In the genomic region with DNA sequence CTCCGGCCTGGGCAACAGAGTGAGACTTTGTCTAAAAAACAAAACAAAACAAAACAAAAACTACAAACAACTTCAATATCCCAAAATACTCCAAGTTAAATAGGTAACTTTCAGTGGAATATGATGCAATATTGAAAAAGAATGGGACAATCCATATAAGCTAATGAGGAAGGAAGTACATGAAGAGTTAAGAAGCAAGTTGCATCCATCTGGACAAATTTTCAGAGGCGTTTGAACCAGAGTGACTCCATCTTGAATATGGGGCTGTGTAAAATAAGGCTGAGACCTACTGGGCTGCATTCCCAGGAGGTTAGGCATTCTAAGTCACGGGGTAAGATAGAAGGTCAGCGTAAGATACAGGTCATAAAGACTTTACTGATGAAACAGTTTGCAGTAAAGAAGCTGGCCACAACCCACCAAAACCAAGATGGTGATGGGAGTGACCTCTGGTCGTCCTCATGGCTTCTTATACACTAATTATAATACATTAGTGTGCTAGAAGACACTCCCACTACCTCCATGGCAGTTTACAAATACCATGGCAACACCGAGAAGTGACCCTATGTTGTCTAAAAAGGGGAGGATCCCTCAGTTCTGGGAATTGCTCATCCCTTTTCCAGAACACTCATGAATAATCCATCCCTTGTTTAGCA, we compare ENCODE assay signal across 23 cellular contexts. TPM values are rescaled to one million over a fixed set of nuclear protein-coding genes. Genes with fewer than 3 reads are reported as not detected.
DNase-seq lines count a peak whose midpoint lies in the region; ATAC-seq, FAIRE-seq and TF ChIP-seq lines count a peak whose summit lies in the region.
"Had no signal": no experiment of that assay in that cellular context is flagged by ENCODE, and none has a peak within 500 bp of the region (broad histone marks: within the 10 kb centered on the region; RNA-seq: fewer than 3 reads in every experiment).

No MANE protein-coding gene starts in this region.

- TF ChIP-seq POLR2A in HepG2 (IDR thresholded peaks at IDR 0.05; ENCODE audit: insufficient read depth in 1 of 2, low read depth in 2 of 2, low read length in 2 of 2): no peak
- TF ChIP-seq POLR2A in right lobe of liver (IDR thresholded peaks at IDR 0.05): no peak

- peaks cover 29% of the 10 kb centered on the region for H3K4me1 ChIP-seq in HepG2 (ENCODE audit: insufficient read depth, low read length)
- H3K4me1 ChIP-seq in right lobe of liver: peaks cover 0 to 9% (median 3%) of the 10 kb centered on the region in 4 donors
- H3K4me1 ChIP-seq in mesendoderm (ENCODE audit: control insufficient read depth, low read depth, low read length): peaks cover 14% of the 10 kb centered on the region

- no peak for TF ChIP-seq CTCF in HepG2 (CRISPR knock-in tag; IDR thresholded peaks at IDR 0.05)
- TF ChIP-seq CTCF in right lobe of liver (IDR thresholded peaks at IDR 0.05): no peak
- no peak for TF ChIP-seq CTCF in WTC11 (IDR thresholded peaks at IDR 0.05)

- H3K79me2 ChIP-seq in HepG2 (ENCODE audit: insufficient read depth, low read length) (no peaks in the 10 kb centered on the region), mesendoderm (ENCODE audit: control insufficient read depth, insufficient read depth, low read length) (no peaks in the 10 kb centered on the region)

- peak overlapping the region; percentile 57 for H3K4ac ChIP-seq in mesendoderm (ENCODE audit: low read depth, low read length)

- POLR2A ChIA-PET in HepG2 (lab: Yijun Ruan, JAX) (interaction anchor here (0.6 kb wide), 1 partner anchor 120 kb away, joined by 3 read pairs; no protein-coding TSS in a partner anchor), WTC11 (lab: Charles Lee) (no interaction called here)

- H3K18ac ChIP-seq in mesendoderm (ENCODE audit: low read length): peak overlapping the region; percentile 19

- no peak overlapping the region for H2BK5ac ChIP-seq in mesendoderm (ENCODE audit: low read length)

- CTCF ChIA-PET in HepG2 (lab: Yijun Ruan, JAX; ENCODE audit: low intra/inter-chr PET ratio, low total read pairs): no interaction called here
- CTCF ChIA-PET in WTC11 (lab: Charles Lee): interaction anchor here (1.0 to 7.5 kb wide), 2 partner anchors 80 to 238 kb away, joined by 4 to 87 read pairs; a partner anchor contains a TSS

- H3K27ac Mint-ChIP-seq in WTC11: peak overlapping the region; percentile 45; the same call in 1 of the 2 replicates

- H3K4me3 ChIP-seq in HepG2 (replicated peaks in 1 of 3; ENCODE audit: insufficient read depth in 1 of 3, low read depth in 2 of 3, low read length in 3 of 3) (no peak overlapping the region), right lobe of liver (no peak overlapping the region), mesendoderm (ENCODE audit: low read length) (no peak overlapping the region)
- H3K4me3 ChIP-seq: SJSA1 had no signal

- no peaks in the 10 kb centered on the region for H4K20me1 ChIP-seq in HepG2 (ENCODE audit: insufficient read depth, low read length)

- H3K56ac ChIP-seq in mesendoderm (ENCODE audit: low read length): no peak overlapping the region

- H4K8ac ChIP-seq in mesendoderm (ENCODE audit: low read depth, low read length): no peak overlapping the region

- H3K9ac ChIP-seq in HepG2 (ENCODE audit: insufficient read depth, low read depth, low read length) (no peak overlapping the region), mesendoderm (ENCODE audit: low read length) (no peak overlapping the region)

- 54% methylated on average over 6 of the region's 6 CpGs for WGBS in HepG2 (ENCODE audit: low lambda C conversion rate)
- WGBS in right lobe of liver (ENCODE audit: insufficient coverage, low coverage, low lambda C conversion rate, missing lambda C conversion rate): 29% methylated on average over 3 of the region's 6 CpGs
- no CpG with 5 or more reads among the region's 6 CpGs for WGBS in mesendoderm (ENCODE audit: extremely low coverage, insufficient coverage, low lambda C conversion rate)

- BruUV-seq in HepG2 (replicated peaks; lab: Mats Ljungman, UMichigan): no TSS peak

- intact Hi-C loops in HepG2 (cut with micrococcal nuclease; ENCODE audit: unreplicated experiment): no loop called here
- intact Hi-C loops in right lobe of liver (cut with DNase I): loop anchor here in 1 of 2 donors (10.0 kb wide), 1 partner anchor 71 kb away; no protein-coding TSS in a partner anchor

- H3K9me3 ChIP-seq in HepG2 (ENCODE audit: low read length) (no peaks in the 10 kb centered on the region), right lobe of liver (no peaks in the 10 kb centered on the region)
- H3K9me3 ChIP-seq: BE2C, SJSA1 had no signal

- H3K27ac ChIP-seq in HepG2 (ENCODE audit: extremely low read length, insufficient read depth, low read length) (no peak overlapping the region), right lobe of liver (no peak overlapping the region), mesendoderm (ENCODE audit: low read depth, low read length) (no peak overlapping the region)
- H3K27ac ChIP-seq: HL-60, SJSA1 had no signal

- no peaks in the 10 kb centered on the region for H3K36me3 Mint-ChIP-seq in WTC11

- TF ChIP-seq RAD21 in HepG2 (CRISPR knock-in tag; IDR thresholded peaks at IDR 0.05): no peak

- DNase-seq in HepG2 (ENCODE audit: low spot score): no peak
- no peak for DNase-seq in right lobe of liver
- DNase-seq in WTC11 (ENCODE audit: low spot score): no peak
- DNase-seq in mesendoderm: no peak
- DNase-seq in NCI-H2171 treated with DMSO at 0.1 percent for 48 hours (lab: John Stamatoyannopoulos, UW): no peak
- no peak for DNase-seq in urothelium cell line (ENCODE audit: low spot score)
- DNase-seq in stimulated activated CD4-positive, alpha-beta T cell treated with anti-CD3 and anti-CD28 coated beads, Interleukin-1b, Interleukin-23, amount 100 ng/mL, for 48 hours: no peak
- DNase-seq in 8988T: no peak
- DNase-seq: BE2C, DMS79, H9, NCI-H1048, NCI-H1417 treated with DMSO at 0.1 percent for 48 hours, NCI-H1930, NCI-H345, NCI-H524 treated with DMSO at 0.1 percent for 48 hours, NCI-H82 had no signal

- no peak for TF ChIP-seq EP300 in HepG2 (IDR thresholded peaks at IDR 0.05; ENCODE audit: low read depth in 2 of 2, low read length in 2 of 2)
- no peak for TF ChIP-seq EP300 in HepG2 (CRISPR knock-in tag; IDR thresholded peaks at IDR 0.05; ENCODE audit: borderline replicate concordance)

- H2BK120ac ChIP-seq in mesendoderm (ENCODE audit: low read depth, low read length): peak overlapping the region; percentile 40

- no peak overlapping the region for H3K23ac ChIP-seq in mesendoderm (ENCODE audit: low read length)

- no peaks in the 10 kb centered on the region for H3K9me3 Mint-ChIP-seq in WTC11
- H3K9me3 Mint-ChIP-seq: H9 had no signal

- ATAC-seq in HepG2: no peak
- no peak for ATAC-seq in right lobe of liver
- ATAC-seq in WTC11: no peak
- ATAC-seq: Right ventricle myocardium inferior had no signal

- peaks cover 5% of the 10 kb centered on the region for H3K27me3 Mint-ChIP-seq in WTC11 (ENCODE audit: low read depth)

- no peaks in the 10 kb centered on the region for H3K79me1 ChIP-seq in mesendoderm (ENCODE audit: low read length)

- H4K5ac ChIP-seq in mesendoderm (ENCODE audit: low read length): no peak overlapping the region

- H3K36me3 ChIP-seq in HepG2 (replicated peaks in 1 of 2; ENCODE audit: control insufficient read depth in 1 of 2, insufficient read depth in 2 of 2, low read length in 2 of 2) (no peaks in the 10 kb centered on the region), right lobe of liver (no peaks in the 10 kb centered on the region), mesendoderm (ENCODE audit: control insufficient read depth, insufficient read depth, low read length) (no peaks in the 10 kb centered on the region)
- H3K36me3 ChIP-seq: SJSA1 had no signal

- H3K27me3 ChIP-seq in HepG2 (ENCODE audit: control insufficient read depth in 1 of 2, insufficient read depth in 2 of 2, low read length in 2 of 2) (peaks cover 0 to 4% of the 10 kb centered on the region in 2 experiments; a peak in 2 of 5 replicates), right lobe of liver (no peaks in the 10 kb centered on the region), mesendoderm (ENCODE audit: insufficient read depth, low read length, poor library complexity) (no peaks in the 10 kb centered on the region)
- H3K27me3 ChIP-seq: BE2C, SJSA1 had no signal

- H3K4me3 Mint-ChIP-seq in WTC11: no peak overlapping the region
- H3K4me3 Mint-ChIP-seq: H9 had no signal

- H3K4me1 Mint-ChIP-seq in WTC11: peaks cover 73% of the 10 kb centered on the region

- H3K4me2 ChIP-seq in HepG2 (ENCODE audit: low read depth, low read length) (no peak overlapping the region), mesendoderm (ENCODE audit: low read length) (no peak overlapping the region)

- no peak overlapping the region for H2AK5ac ChIP-seq in mesendoderm (ENCODE audit: low read length)

- H2BK15ac ChIP-seq in mesendoderm (replicated peaks; ENCODE audit: low read depth): peak overlapping the region; percentile 37

- H2AFZ ChIP-seq in HepG2 (ENCODE audit: low read length): no peak overlapping the region

- FAIRE-seq in HepG2 (lab: Jason Lieb, UNC) (no peak), urothelium cell line (lab: Jason Lieb, UNC) (no peak)

- in situ Hi-C loops in HepG2 (cut with HindIII; ENCODE audit: extremely low pct_ligation_motif_present, low pct_unique_long_range_greater_than_20kb): no loop called here

RNA-seq across cellular contexts. Expression of a gene that starts 58.1 kb away (rescaled TPM):
- total RNA-seq in HepG2 (2016; rRNA removed; fragmentation: Illumina TruSeq; extraction: Trizol): 1.1 and 1.4 TPM in 2 replicates
- total RNA-seq in HepG2 (2016; cell fraction: cytosol; rRNA removed; fragmentation: Illumina TruSeq; extraction: Trizol; ENCODE audit: low read depth): 0.09 and 0.20 TPM in 2 replicates
- 1.0 and 1.1 TPM in 2 replicates for total RNA-seq in HepG2 (2016; cell fraction: insoluble cytoplasmic fraction; rRNA removed; fragmentation: Illumina TruSeq; extraction: Trizol)
- 0.21 and 0.37 TPM in 2 replicates for total RNA-seq in HepG2 (2016; cell fraction: membrane; rRNA removed; fragmentation: Illumina TruSeq; extraction: Trizol)
- 0.40 and 0.41 TPM in 2 replicates for total RNA-seq in HepG2 (2016; cell fraction: nucleus; rRNA removed; fragmentation: Illumina TruSeq; extraction: Trizol)
- 0.54 and 0.96 TPM in 2 replicates for polyA plus RNA-seq in HepG2 (2011; rRNA removed)
- polyA plus RNA-seq in HepG2 (2011; cell fraction: cytosol; rRNA removed): 1.0 and 1.6 TPM in 2 replicates
- polyA plus RNA-seq in HepG2 (2011; cell fraction: nucleus; rRNA removed): 0.43 and 0.95 TPM in 2 replicates
- polyA plus RNA-seq in HepG2 (2012): 0.15 and 0.31 TPM in 2 replicates
- 0.09 and 0.10 TPM in 2 replicates for polyA plus RNA-seq in HepG2 (2016; cell fraction: cytosol; fragmentation: Illumina TruSeq; extraction: Trizol; ENCODE audit: low read depth)
- polyA plus RNA-seq in HepG2 (2016; cell fraction: insoluble cytoplasmic fraction; fragmentation: Illumina TruSeq; extraction: Trizol; ENCODE audit: low read depth): 0.98 and 1.1 TPM in 2 replicates
- 0.08 and 0.29 TPM in 2 replicates for polyA plus RNA-seq in HepG2 (2016; cell fraction: membrane; fragmentation: Illumina TruSeq; extraction: Trizol; ENCODE audit: low read depth)
- polyA plus RNA-seq in HepG2 (2016; cell fraction: nucleus; fragmentation: Illumina TruSeq; extraction: Trizol; ENCODE audit: insufficient read depth, low read depth): 0.57 and 0.70 TPM in 2 replicates
- polyA minus RNA-seq in HepG2 (2011; rRNA and poly(A)+ RNA removed; ENCODE audit: low replicate concordance): 0.46 TPM in 1 of 2 replicates, not detected in the other
- 0.97 TPM in 1 of 2 replicates, not detected in the other for polyA minus RNA-seq in HepG2 (2011; cell fraction: cytosol; rRNA and poly(A)+ RNA removed)
- polyA minus RNA-seq in HepG2 (2011; cell fraction: nucleus; rRNA and poly(A)+ RNA removed): 0.37 and 0.64 TPM in 2 replicates
- total RNA-seq in right lobe of liver: not detected
- 2.2 to 3.2 TPM (median 3.0 TPM) in 3 replicates for total RNA-seq in WTC11 (2021)
- 1.5 TPM for polyA plus RNA-seq in mesendoderm (2013, experiment 1 of 2)
- polyA plus RNA-seq in mesendoderm (2013, experiment 2 of 2): 1.7 TPM
- total RNA-seq: HT-29; OCI-LY7; Right ventricle myocardium inferior; T-helper 1 cell treated with Interleukin-12 subunit alpha and Interleukin-12 subunit beta and Interleukin-4 antibody, amounts not matched to agents 30 ng/mL and 1 ng/mL, for 36 hours had no signal
